ENCODE assay signal across 9 cellular contexts in genomic region chr5:71457106-71457505, GRCh38. TPM values are rescaled to one million over a fixed set of nuclear protein-coding genes. Genes with fewer than 3 reads are reported as not detected.
DNase-seq lines count a peak whose midpoint lies in the region; ATAC-seq, FAIRE-seq and TF ChIP-seq lines count a peak whose summit lies in the region.
"Had no signal": no experiment of that assay in that cellular context is flagged by ENCODE, and none has a peak within 500 bp of the region (broad histone marks: within the 10 kb centered on the region; RNA-seq: fewer than 3 reads in every experiment).

No MANE protein-coding gene starts in this region.

- peaks cover 20% of the 10 kb centered on the region for H3K4me1 Mint-ChIP-seq in activated naive CD8-positive, alpha-beta T cell treated with anti-CD3 and anti-CD28 coated beads for 36 hours

- no peaks in the 10 kb centered on the region for H3K9me1 ChIP-seq in keratinocyte (ENCODE audit: control insufficient read depth, extremely low read depth, insufficient read depth, low read length)

- dilution Hi-C loops in keratinocyte (cut with MboI; ENCODE audit: extremely low pct_ligation_motif_present, low sequenced_read_pairs): no loop called here

- H3K4me3 ChIP-seq in A549 (peak overlapping the region; percentile 72), HCT116 (replicated peaks in 1 of 2; ENCODE audit: low read depth in 1 of 2, low read length in 2 of 2) (peak overlapping the region; percentile 66 to 96), keratinocyte (ENCODE audit: control insufficient read depth in 2 of 3, extremely low read depth in 1 of 3, insufficient read depth in 2 of 3, low read depth in 1 of 3, low read length in 3 of 3) (peak overlapping the region; percentile 76 to 95 (median 87)), tibial nerve (no peak overlapping the region)

- H3K27me3 ChIP-seq in HCT116 (ENCODE audit: insufficient read depth, low read length) (no peaks in the 10 kb centered on the region), keratinocyte (ENCODE audit: control insufficient read depth, extremely low read depth, insufficient read depth, low read length) (no peaks in the 10 kb centered on the region), tibial nerve (no peaks in the 10 kb centered on the region)

- TF ChIP-seq RAD21 in A549 (conservative IDR thresholded peaks at IDR 0.05 in 1 of 2, IDR thresholded peaks at IDR 0.05 in 1 of 2) (no peak), HCT116 (IDR thresholded peaks at IDR 0.05; ENCODE audit: low read depth) (no peak)

- TF ChIP-seq CTCF in A549 (IDR thresholded peaks at IDR 0.05): no peak
- TF ChIP-seq CTCF in HCT116 (IDR thresholded peaks at IDR 0.05 in 2 of 3, conservative IDR thresholded peaks at IDR 0.05 in 1 of 3; ENCODE audit: borderline replicate concordance in 1 of 3, insufficient read depth in 1 of 3, low read depth in 2 of 3, low read length in 2 of 3): no peak
- no peak for TF ChIP-seq CTCF in keratinocyte (optimal IDR thresholded peaks at IDR 0.05 in 1 of 3, IDR thresholded peaks at IDR 0.05 in 1 of 3, conservative IDR thresholded peaks at IDR 0.05 in 1 of 3; ENCODE audit: extremely low read depth in 1 of 3, insufficient read depth in 2 of 3, low read length in 3 of 3)
- no peak for TF ChIP-seq CTCF in tibial nerve (IDR thresholded peaks at IDR 0.05)
- no peak for TF ChIP-seq CTCF in D721Med (IDR thresholded peaks at IDR 0.05; ENCODE audit: insufficient read depth, missing control alignments)

- TF ChIP-seq POLR2A in A549 (IDR thresholded peaks at IDR 0.05; ENCODE audit: low read length) (no peak), HCT116 (IDR thresholded peaks at IDR 0.05; ENCODE audit: borderline replicate concordance, extremely low read depth, insufficient read depth, insufficient read length) (no peak), tibial nerve (IDR thresholded peaks at IDR 0.05) (no peak)

- peak overlapping the region; percentile 78 for H3K27ac Mint-ChIP-seq in activated naive CD8-positive, alpha-beta T cell treated with anti-CD3 and anti-CD28 coated beads for 36 hours

- H3K9ac ChIP-seq in HCT116 (ENCODE audit: low read length) (peak overlapping the region; percentile 79; the same call in 1 of the 2 replicates), keratinocyte (ENCODE audit: control insufficient read depth, extremely low read depth, insufficient read depth, low read length) (no peak overlapping the region)

- H3K27me3 Mint-ChIP-seq in activated naive CD8-positive, alpha-beta T cell treated with anti-CD3 and anti-CD28 coated beads for 36 hours: peaks cover 3% of the 10 kb centered on the region

- peaks cover 16% of the 10 kb centered on the region for H3K36me3 Mint-ChIP-seq in activated naive CD8-positive, alpha-beta T cell treated with anti-CD3 and anti-CD28 coated beads for 36 hours

- peak overlapping the region; percentile 95 for H3K4me3 Mint-ChIP-seq in activated naive CD8-positive, alpha-beta T cell treated with anti-CD3 and anti-CD28 coated beads for 36 hours

- WGBS in A549 (ENCODE audit: missing lambda C conversion rate): 74% methylated on average over 8 of the region's 8 CpGs
- WGBS in tibial nerve, 2 donors: 77 to 89% methylated on average over 8 of the region's 8 CpGs

- H3K27ac ChIP-seq in A549 (no peak overlapping the region), HCT116 (ENCODE audit: low read depth, low read length) (no peak overlapping the region), keratinocyte (ENCODE audit: control insufficient read depth, insufficient read depth, low read length) (no peak overlapping the region), tibial nerve (no peak overlapping the region)

- RAD21 ChIA-PET in HCT116 (lab: Charles Lee; ENCODE audit: low non-redundant PET in 1 of 2, low total read pairs in 2 of 2, uncharacterized antibody in 2 of 2, unreplicated experiment in 2 of 2): no interaction called here

- POLR2A ChIA-PET in A549 (lab: Yijun Ruan, JAX) (no interaction called here), HCT116 (lab: Charles Lee) (no interaction called here)

- H3K4me1 ChIP-seq in A549 (peaks cover 17% of the 10 kb centered on the region; the same call in 1 of the 3 replicates), HCT116 (ENCODE audit: control insufficient read depth in 1 of 2, insufficient read depth in 2 of 2, low read length in 2 of 2) (peaks cover 7 to 13% of the 10 kb centered on the region in 2 experiments; a peak in 3 of 4 replicates), keratinocyte (ENCODE audit: control insufficient read depth, extremely low read depth, insufficient read depth, low read length) (peaks cover 12% of the 10 kb centered on the region), tibial nerve (peaks cover 0 to 32% (median 11%) of the 10 kb centered on the region in 4 donors)

- H3K36me3 ChIP-seq in HCT116 (ENCODE audit: control insufficient read depth in 1 of 2, insufficient read depth in 2 of 2, low read length in 2 of 2): peaks cover 14 to 32% of the 10 kb centered on the region in 2 experiments
- peaks cover 7 to 14% of the 10 kb centered on the region in 2 experiments for H3K36me3 ChIP-seq in keratinocyte (ENCODE audit: control insufficient read depth in 2 of 2, extremely low read depth in 1 of 2, insufficient read depth in 2 of 2, low read length in 2 of 2)
- H3K36me3 ChIP-seq in tibial nerve: peaks cover 0 to 38% (median 0%) of the 10 kb centered on the region in 3 donors

- DNase-seq in A549 (ENCODE audit: low read depth in 1 of 2, low spot score in 1 of 2) (no peak), HCT116 (ENCODE audit: low read depth, low spot score) (no peak), keratinocyte (ENCODE audit: low read depth, low spot score) (no peak), tibial nerve (ENCODE audit: low spot score in 2 of 2) (no peak), NCI-H2227 (lab: John Stamatoyannopoulos, UW; ENCODE audit: unreplicated experiment) (no peak), D721Med (ENCODE audit: insufficient read length, low spot score) (no peak)
- no peak for DNase-seq in activated naive CD8-positive, alpha-beta T cell treated with anti-CD3 and anti-CD28 coated beads for 36 hours
- DNase-seq: SHP77 had no signal

- H3K79me2 ChIP-seq in HCT116 (ENCODE audit: insufficient read depth, low read length) (peaks cover 56% of the 10 kb centered on the region), keratinocyte (ENCODE audit: control insufficient read depth, insufficient read depth, low read length) (peaks cover 44% of the 10 kb centered on the region)

- CTCF ChIA-PET in A549 (lab: Yijun Ruan, JAX) (no interaction called here), HCT116 (lab: Charles Lee) (no interaction called here)

- H3K4me2 ChIP-seq in A549 (peak overlapping the region; percentile 79), HCT116 (ENCODE audit: low read length) (peak overlapping the region; percentile 83), keratinocyte (ENCODE audit: control insufficient read depth, extremely low read depth, insufficient read depth, low read depth, low read length) (peak overlapping the region; percentile 79)

- TF ChIP-seq EP300 in A549 (IDR thresholded peaks at IDR 0.05) (no peak), tibial nerve (IDR thresholded peaks at IDR 0.05) (no peak)

- FAIRE-seq in A549 (lab: Jason Lieb, UNC) (no peak), keratinocyte (lab: Jason Lieb, UNC) (no peak), D721Med (lab: Jason Lieb, UNC) (no peak)

- ATAC-seq in A549 (no peak), HCT116 (no peak), GM18867 (IDR thresholded peaks at IDR 0.05; ENCODE audit: unreplicated experiment) (no peak)

- H3K9me3 ChIP-seq in A549: no peaks in the 10 kb centered on the region
- no peaks in the 10 kb centered on the region for H3K9me3 ChIP-seq in HCT116 (ENCODE audit: control insufficient read depth in 1 of 2, insufficient read depth in 1 of 2, low read depth in 1 of 2, low read length in 2 of 2)
- H3K9me3 ChIP-seq in keratinocyte (ENCODE audit: control insufficient read depth, low read depth, low read length): no peaks in the 10 kb centered on the region
- H3K9me3 ChIP-seq in tibial nerve: no peaks in the 10 kb centered on the region

- intact Hi-C loops in HCT116 (cut with micrococcal nuclease): loop anchor here (5.0 kb wide), 1 partner anchor 300 kb away; no protein-coding TSS in a partner anchor

- H3K9me3 Mint-ChIP-seq in activated naive CD8-positive, alpha-beta T cell treated with anti-CD3 and anti-CD28 coated beads for 36 hours: no peaks in the 10 kb centered on the region

- H4K20me1 ChIP-seq in HCT116 (ENCODE audit: insufficient read depth): no peaks in the 10 kb centered on the region
- H4K20me1 ChIP-seq in keratinocyte (ENCODE audit: control insufficient read depth, extremely low read depth, insufficient read depth, low read length): peaks cover 3% of the 10 kb centered on the region

- no peaks in the 10 kb centered on the region for H3K9me2 ChIP-seq in HCT116 (ENCODE audit: insufficient read depth)

- BruUV-seq in HCT116 (replicated peaks; lab: Mats Ljungman, UMichigan): no TSS peak

- no peak overlapping the region for H2AFZ ChIP-seq in HCT116 (ENCODE audit: low read depth, low read length, poor library complexity, severe bottlenecking)
- H2AFZ ChIP-seq in keratinocyte (ENCODE audit: control insufficient read depth, low read length): no peak overlapping the region

TF ChIP-seq in A549, 52 proteins besides CTCF, POLR2A, EP300 and RAD21 (continues in another document):
- TF ChIP-seq MYC (IDR thresholded peaks at IDR 0.05; ENCODE audit: borderline replicate concordance, low read length): no peak
- no peak for TF ChIP-seq HEYL (CRISPR knock-in tag; IDR thresholded peaks at IDR 0.05)

RNA-seq across cellular contexts. Expression of gene BDP1, which starts 1.7 kb away (rescaled TPM):
- 20.9 and 27.2 TPM in 2 replicates for polyA plus RNA-seq in A549 (2011; rRNA removed)
- 3.5 and 3.6 TPM in 2 replicates for polyA plus RNA-seq in A549 (2012; cell fraction: cytosol; rRNA removed)
- polyA plus RNA-seq in A549 (2012; cell fraction: nucleus; rRNA removed): 4.8 and 6.8 TPM in 2 replicates
- polyA plus RNA-seq in A549 (2017; fragmentation: RNase III; extraction: RNeasy Plus Mini Kit Qiagen cat#74134 plus additional on column Dnase treatment): 8.6 to 10.0 TPM (median 8.7 TPM) in 3 replicates
- polyA minus RNA-seq in A549 (2011; rRNA and poly(A)+ RNA removed): 13.8 and 14.5 TPM in 2 replicates
- 22.0 TPM for total RNA-seq in HCT116 (2021; ENCODE audit: unreplicated experiment)
- polyA plus RNA-seq in HCT116 (2012): 3.4 and 4.1 TPM in 2 replicates
- total RNA-seq in activated naive CD8-positive, alpha-beta T cell treated with anti-CD3 and anti-CD28 coated beads for 36 hours: 10 to 100 TPM; 26.7 to 28.1 TPM
- 8.4 to 16.2 TPM (median 10.0 TPM) in 3 replicates for polyA plus RNA-seq in keratinocyte
- 27.4 TPM for polyA plus RNA-seq in keratinocyte (2011; ENCODE audit: low read depth)
- 4.9 and 9.7 TPM in 2 replicates for polyA plus RNA-seq in keratinocyte (2011; cell fraction: cytosol; rRNA removed)
- 19.8 and 26.5 TPM in 2 replicates for polyA plus RNA-seq in keratinocyte (2011; cell fraction: nucleus; rRNA removed)
- polyA plus RNA-seq in keratinocyte (2012; ENCODE audit: low replicate concordance): 9.4 and 10.9 TPM in 2 replicates
- 5.5 to 22.7 TPM (median 10.7 TPM) in 3 replicates for polyA minus RNA-seq in keratinocyte
- polyA minus RNA-seq in keratinocyte (2011; cell fraction: cytosol; rRNA and poly(A)+ RNA removed): 8.1 TPM
- 21.1 and 41.4 TPM in 2 replicates for polyA minus RNA-seq in keratinocyte (2011; cell fraction: nucleus; rRNA and poly(A)+ RNA removed)
- total RNA-seq in tibial nerve: 10 to 100 TPM; 34.9 to 39.3 (median 37.1) TPM

Comparison
In these comparisons a context has a peak if more than half of its experiments do, and no peak if none do; other contexts are left out.
1. H3K4me3 ChIP-seq: peak in A549 (single experiment), HCT116 (2 of 2) and keratinocyte (3 of 3); none in tibial nerve (0 of 4).
2. Peak in every context shown above with its lines, with median percentiles within 50 percentile points of each other: H3K4me2 ChIP-seq.